In genomic region chr5:150291388-150292385, GRCh38 we compare ENCODE assay signal across 2 cellular contexts.
TF ChIP-seq lines count a peak whose summit lies in the region.

No MANE protein-coding gene starts in this region.

TF ChIP-seq in K562, 482 proteins besides CTCF, POLR2A, EP300 and RAD21:
- TF ChIP-seq ZNF124 (CRISPR knock-in tag; IDR thresholded peaks at IDR 0.05) (no peak), VEZF1 (CRISPR knock-in tag; IDR thresholded peaks at IDR 0.05) (peak; percentile 35; the same call in 1 of the 2 replicates), LARP7 (IDR thresholded peaks at IDR 0.05) (no peak), ZBTB33 (CRISPR knock-in tag; IDR thresholded peaks at IDR 0.05) (0 out of 2 replicates have a peak, but pooled peaks have one; percentile 18)

TF ChIP-seq in WTC11, 78 proteins besides CTCF, POLR2A, EP300 and RAD21:
- no peak for TF ChIP-seq NR3C1 (CRISPR knock-in tag; conservative IDR thresholded peaks at IDR 0.05; ENCODE audit: low read depth)
- no peak for TF ChIP-seq E2F1 (CRISPR knock-in tag; IDR thresholded peaks at IDR 0.05)
- no peak for TF ChIP-seq MXD4 (CRISPR knock-in tag; IDR thresholded peaks at IDR 0.05; ENCODE audit: borderline replicate concordance)
- TF ChIP-seq CDX4 (CRISPR knock-in tag; IDR thresholded peaks at IDR 0.05; ENCODE audit: borderline replicate concordance): no peak
- no peak for TF ChIP-seq ZNF232 (CRISPR knock-in tag; IDR thresholded peaks at IDR 0.05)
- no peak for TF ChIP-seq ZNF532 (CRISPR knock-in tag; IDR thresholded peaks at IDR 0.05; ENCODE audit: borderline replicate concordance)
- TF ChIP-seq TEAD4 (CRISPR knock-in tag; IDR thresholded peaks at IDR 0.05): no peak
- no peak for TF ChIP-seq GABPB1 (CRISPR knock-in tag; IDR thresholded peaks at IDR 0.05)
- no peak for TF ChIP-seq NFATC4 (CRISPR knock-in tag; IDR thresholded peaks at IDR 0.05)
- TF ChIP-seq CBFB (CRISPR knock-in tag; IDR thresholded peaks at IDR 0.05; ENCODE audit: low read depth): no peak
- no peak for TF ChIP-seq MYBL2 (CRISPR knock-in tag; IDR thresholded peaks at IDR 0.05)
- no peak for TF ChIP-seq SMAD4 (CRISPR knock-in tag; IDR thresholded peaks at IDR 0.05)
- TF ChIP-seq EMX1 (CRISPR knock-in tag; IDR thresholded peaks at IDR 0.05): no peak
- no peak for TF ChIP-seq KAT7 (CRISPR knock-in tag; IDR thresholded peaks at IDR 0.05; ENCODE audit: borderline replicate concordance)
- TF ChIP-seq SMAD3 (CRISPR knock-in tag; IDR thresholded peaks at IDR 0.05; ENCODE audit: borderline replicate concordance): no peak
- no peak for TF ChIP-seq MLX (CRISPR knock-in tag; IDR thresholded peaks at IDR 0.05)
TF ChIP-seq in WTC11: peak in this region for 0.
